Comparison of ENCODE assay signal across 1 cellular context in the genomic region with DNA sequence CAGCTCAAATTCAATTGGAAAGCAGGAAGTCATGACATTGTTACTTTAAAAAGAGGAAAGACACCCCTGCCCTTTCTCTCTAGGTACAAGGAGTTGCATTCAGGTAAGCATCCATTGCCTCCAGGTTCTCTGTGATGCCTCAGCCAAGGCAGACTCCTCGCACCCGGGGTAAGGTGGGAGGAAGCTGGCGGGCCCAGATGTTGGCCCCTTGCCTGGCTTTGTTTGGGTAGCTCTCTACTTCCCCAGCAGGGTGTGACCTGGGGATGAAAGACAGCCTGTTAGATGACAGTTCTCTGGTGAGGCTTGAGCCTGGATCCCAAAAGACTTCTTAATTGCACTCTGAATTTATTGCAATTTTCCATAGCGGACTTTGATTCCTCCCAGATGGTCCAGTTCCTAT.
TF ChIP-seq lines count a peak whose summit lies in the region.

No MANE protein-coding gene starts in this region.

TF ChIP-seq in GM23338, 12 proteins besides CTCF, POLR2A, EP300 and RAD21 (continued from another document):
- TF ChIP-seq ZNF462 (CRISPR knock-in tag; IDR thresholded peaks at IDR 0.05), result no peak
